Comparison of ENCODE assay signal across 8 cellular contexts in genomic region chr1:47437518-47438320, GRCh38. TPM values are rescaled to one million over a fixed set of nuclear protein-coding genes. Genes with fewer than 3 reads are reported as not detected.
A peak's percentile ranks its signal among the peaks of the same experiment; 100 is the strongest.
DNase-seq lines count a peak whose midpoint lies in the region; ATAC-seq and TF ChIP-seq lines count a peak whose summit lies in the region.

Gene FOXD2, plus strand, starts transcription at chr1:47438044. Its CDS starts 92 bp downstream, at chr1:47438136.

- H3K27ac ChIP-seq in C4-2B (peak within 1 kb of the TSS; percentile 73), duodenal mucosa (ENCODE audit: low read depth, low read length) (peak within 1 kb of the TSS; percentile 89)

- peak; percentile 98 for TF ChIP-seq CTCF in C4-2B (conservative IDR thresholded peaks at IDR 0.05)

- CTCF ChIA-PET in activated CD4-positive, alpha-beta T cell treated with anti-CD3 and anti-CD28 coated beads, Interleukin-2, amount 10 ng/mL, durations not matched to agents 7 days and 5 days (lab: Charles Lee), result interaction anchor here (0.6 to 4.6 kb wide), 39 partner anchors 8 to 290 kb away, joined by 3 to 36 read pairs (median 4); partner anchors contain the start of genes CMPK1, PDZK1IP1 and STIL

- peaks cover 20 to 22% of the 10 kb centered on the region in 2 donors for H3K4me1 ChIP-seq in duodenal mucosa (ENCODE audit: control insufficient read depth in 1 of 2, insufficient read depth in 2 of 2, low read length in 2 of 2)

- POLR2A ChIA-PET in activated CD4-positive, alpha-beta T cell treated with anti-CD3 and anti-CD28 coated beads, Interleukin-2, amount 10 ng/mL, durations not matched to agents 7 days and 5 days (lab: Charles Lee), result interaction anchor here (0.6 to 0.7 kb wide), 2 partner anchors 72 to 104 kb away, joined by 3 read pairs; partner anchors contain the start of gene CMPK1

- ATAC-seq in HG03378 (IDR thresholded peaks at IDR 0.05; ENCODE audit: unreplicated experiment), result peak; percentile 72

- H3K36me3 ChIP-seq in duodenal mucosa (ENCODE audit: control insufficient read depth in 1 of 2, insufficient read depth in 2 of 2, low read length in 2 of 2), result no peaks in the 10 kb centered on the region

- peak within 1 kb of the TSS; percentile 59 to 63 for H3K4me3 ChIP-seq in duodenal mucosa (ENCODE audit: low read depth in 1 of 2, low read length in 2 of 2)

- peaks cover 26% of the 10 kb centered on the region for H3K27me3 Mint-ChIP-seq in activated CD4-positive, alpha-beta T cell treated with anti-CD3 and anti-CD28 coated beads, Interleukin-2, amount 10 ng/mL, durations not matched to agents 7 days and 5 days

- DNase-seq in NCI-H524 (lab: John Stamatoyannopoulos, UW) (peak; percentile 80 to 86), lung microvascular endothelial cell (ENCODE audit: low read depth in 2 of 2) (peak; percentile 80 to 84)
- peak; percentile 85 for DNase-seq in activated CD4-positive, alpha-beta T cell treated with anti-CD3 and anti-CD28 coated beads, Interleukin-2, amount 10 ng/mL, durations not matched to agents 7 days and 5 days
- peak; percentile 87 for DNase-seq in stimulated activated CD8-positive, alpha-beta memory T cell treated with anti-CD3 and anti-CD28 coated beads, Interleukin-12 subunit alpha, Interleukin-12 subunit beta, amount 100 ng/mL, for 1 hour (ENCODE audit: low read depth)

- peaks cover 27 to 52% of the 10 kb centered on the region in 2 donors for H3K27me3 ChIP-seq in duodenal mucosa (ENCODE audit: control insufficient read depth in 1 of 2, insufficient read depth in 2 of 2, low read length in 2 of 2)

- H3K4me1 Mint-ChIP-seq in activated CD4-positive, alpha-beta T cell treated with anti-CD3 and anti-CD28 coated beads, Interleukin-2, amount 10 ng/mL, durations not matched to agents 7 days and 5 days, result peaks cover 33% of the 10 kb centered on the region

- peak within 1 kb of the TSS; percentile 91 for H3K27ac Mint-ChIP-seq in activated CD4-positive, alpha-beta T cell treated with anti-CD3 and anti-CD28 coated beads, Interleukin-2, amount 10 ng/mL, durations not matched to agents 7 days and 5 days

- peaks cover 21% of the 10 kb centered on the region for H3K36me3 Mint-ChIP-seq in activated CD4-positive, alpha-beta T cell treated with anti-CD3 and anti-CD28 coated beads, Interleukin-2, amount 10 ng/mL, durations not matched to agents 7 days and 5 days (ENCODE audit: low read depth)

- peak; percentile 58 for TF ChIP-seq POLR2A in GM19193 (IDR thresholded peaks at IDR 0.05; ENCODE audit: extremely low read depth, insufficient read depth, insufficient read length)

- H3K9me3 ChIP-seq in duodenal mucosa (ENCODE audit: control insufficient read depth in 1 of 2, low read length in 2 of 2), result no peaks in the 10 kb centered on the region

- peak within 1 kb of the TSS; percentile 93 for H3K4me3 Mint-ChIP-seq in activated CD4-positive, alpha-beta T cell treated with anti-CD3 and anti-CD28 coated beads, Interleukin-2, amount 10 ng/mL, durations not matched to agents 7 days and 5 days

- no peaks in the 10 kb centered on the region for H3K9me3 Mint-ChIP-seq in activated CD4-positive, alpha-beta T cell treated with anti-CD3 and anti-CD28 coated beads, Interleukin-2, amount 10 ng/mL, durations not matched to agents 7 days and 5 days

- H3K9ac ChIP-seq in duodenal mucosa (ENCODE audit: low read depth in 1 of 2, low read length in 2 of 2), result peak within 1 kb of the TSS; percentile 34 to 81

RNA-seq across cellular contexts. Expression of gene FOXD2, which starts in this region (rescaled TPM):
- under 1 TPM; 0.15 to 0.20 TPM for total RNA-seq in activated CD4-positive, alpha-beta T cell treated with anti-CD3 and anti-CD28 coated beads, Interleukin-2, amount 10 ng/mL, durations not matched to agents 7 days and 5 days
- under 0.01 TPM in 2 replicates for total RNA-seq in lung microvascular endothelial cell

Comparison
In these comparisons a context has a peak if more than half of its experiments do, and no peak if none do; other contexts are left out.
1. Peak in every context shown above with its lines: DNase-seq, ATAC-seq, H3K4me3 ChIP-seq and H3K27ac ChIP-seq.
2. Peak in DNase-seq in activated CD4-positive, alpha-beta T cell treated with anti-CD3 and anti-CD28 coated beads, Interleukin-2, amount 10 ng/mL, durations not matched to agents 7 days and 5 days; RNA of the gene not detected or under 1 TPM.
3. Peak in DNase-seq in lung microvascular endothelial cell; RNA of the gene not detected or under 1 TPM.